31 cellular contexts compared by ENCODE assay signal in genomic region chr1:151668090-151668489, GRCh38. TPM values are rescaled to one million over a fixed set of nuclear protein-coding genes. Genes with fewer than 3 reads are reported as not detected.
"Had no signal": no experiment of that assay in that cellular context is flagged by ENCODE, and none has a peak within 500 bp of the region (broad histone marks: within the 10 kb centered on the region; RNA-seq: fewer than 3 reads in every experiment).

No MANE protein-coding gene starts in this region.

- FAIRE-seq: pancreas, urothelium cell line had no signal

- H3K4me2 ChIP-seq: hepatocyte had no signal

- H3K9me3 ChIP-seq: adrenal gland, gastroesophageal sphincter, pancreas, prostate gland, suprapubic skin had no signal

- H3K27ac ChIP-seq: adrenal gland, coronary artery, gastroesophageal sphincter, hepatocyte, left ventricle myocardium inferior, pancreas, prostate gland, suprapubic skin, tibial nerve had no signal

- H3K4me3 ChIP-seq: adrenal gland, coronary artery, gastroesophageal sphincter, hepatocyte, left ventricle myocardium inferior, lung, pancreas, prostate gland, suprapubic skin, tibial nerve had no signal

- H3K4me1 ChIP-seq: adrenal gland, gastroesophageal sphincter, pancreas, prostate gland, suprapubic skin, tibial nerve had no signal

- ATAC-seq: activated CD8-positive, alpha-beta T cell treated with anti-CD3 and anti-CD28 coated beads for 36 hours; effector memory CD8-positive, alpha-beta T cell; gastroesophageal sphincter; pancreas; stimulated activated naive B cell treated with anti-CD40 and anti-IgM and Interleukin-4, amounts not matched to agents 10 μg/mL and 1 μg/mL and 100 μg/mL, for 72 hours; WTC11 had no signal

- DNase-seq: activated CD4-positive, alpha-beta T cell treated with anti-CD3 and anti-CD28 coated beads, Interleukin-2, amount 50 U/mL, for 1 hour; activated CD8-positive, alpha-beta T cell treated with anti-CD3 and anti-CD28 coated beads for 36 hours; activated effector memory CD4-positive, alpha-beta T cell treated with Interleukin-2 at 50 U/mL for 16 hours; activated naive CD4-positive, alpha-beta T cell treated with anti-CD3 and anti-CD28 coated beads for 36 hours; activated naive CD8-positive, alpha-beta T cell treated with anti-CD3 and anti-CD28 coated beads for 36 hours; adrenal gland; aorta; effector memory CD8-positive, alpha-beta T cell; islet precursor cell; left ventricle myocardium inferior; naive B cell; nephron progenitor cell; pancreas; stimulated activated CD4-positive, alpha-beta T cell treated with anti-CD3 and anti-CD28 coated beads, Interleukin-15, amount 100 ng/mL, for 24 hours; stimulated activated CD4-positive, alpha-beta T cell treated with anti-CD3 and anti-CD28 coated beads, Interleukin-2, amount 100 ng/mL, for 24 hours; stimulated activated naive B cell treated with anti-CD40 and anti-IgM and Interleukin-4, amounts not matched to agents 10 μg/mL and 1 μg/mL and 100 μg/mL, for 72 hours; T-helper 1 cell had no signal

- H3K27me3 ChIP-seq: adrenal gland, gastroesophageal sphincter, hepatocyte, pancreas, suprapubic skin, tibial nerve had no signal

- H2AFZ ChIP-seq: hepatocyte had no signal

- H3K36me3 ChIP-seq: prostate gland had no signal

RNA-seq across cellular contexts. Expression of gene CELF3, which starts 48.5 kb away (rescaled TPM):
- total RNA-seq: activated CD8-positive, alpha-beta T cell treated with anti-CD3 and anti-CD28 coated beads for 36 hours; activated naive CD4-positive, alpha-beta T cell treated with anti-CD3 and anti-CD28 coated beads for 36 hours; activated naive CD8-positive, alpha-beta T cell treated with anti-CD3 and anti-CD28 coated beads for 36 hours; aorta; cardiac septum; fibroblast of lung; fibroblast of villous mesenchyme; left ventricle myocardium inferior; mesenteric fat pad; suprapubic skin; tibial nerve had no signal
- polyA plus RNA-seq: fibroblast of lung had no signal

RNA-seq across cellular contexts. Expression of gene RIIAD1, which starts 53.2 kb away (rescaled TPM):
- total RNA-seq: activated CD8-positive, alpha-beta T cell treated with anti-CD3 and anti-CD28 coated beads for 36 hours; activated naive CD4-positive, alpha-beta T cell treated with anti-CD3 and anti-CD28 coated beads for 36 hours; activated naive CD8-positive, alpha-beta T cell treated with anti-CD3 and anti-CD28 coated beads for 36 hours; aorta; fibroblast of lung; fibroblast of villous mesenchyme; hepatocyte; mesenteric fat pad; suprapubic skin; tibial nerve; WTC11 had no signal
- polyA plus RNA-seq: aorta, esophagus, fibroblast of lung, hepatocyte had no signal
